8 cellular contexts compared by ENCODE assay signal in genomic region chr17:77098884-77099545, GRCh38. TPM values are rescaled to one million over a fixed set of nuclear protein-coding genes. Genes with fewer than 3 reads are reported as not detected.
A peak's percentile ranks its signal among the peaks of the same experiment; 100 is the strongest.
DNase-seq lines count a peak whose midpoint lies in the region; ATAC-seq, FAIRE-seq and TF ChIP-seq lines count a peak whose summit lies in the region.

No MANE protein-coding gene starts in this region.

- ATAC-seq in HepG2 (no peak), upper lobe of left lung (ENCODE audit: low FRiP score in 2 of 2) (peak; percentile 63 to 89)

- TF ChIP-seq CTCF in bronchial epithelial cell (IDR thresholded peaks at IDR 0.05; ENCODE audit: insufficient read depth, low read length, severe bottlenecking): no peak
- no peak for TF ChIP-seq CTCF in HepG2 (CRISPR knock-in tag; IDR thresholded peaks at IDR 0.05)
- no peak for TF ChIP-seq CTCF in upper lobe of left lung (IDR thresholded peaks at IDR 0.05)

- no TSS peak for BruUV-seq in HepG2 (replicated peaks; lab: Mats Ljungman, UMichigan)

- TF ChIP-seq POLR2A in HepG2 (IDR thresholded peaks at IDR 0.05; ENCODE audit: insufficient read depth in 1 of 2, low read depth in 2 of 2, low read length in 2 of 2) (no peak), upper lobe of left lung (IDR thresholded peaks at IDR 0.05) (peak in 1 of 4 donors; percentile 9)

- peaks cover 35% of the 10 kb centered on the region for H3K4me1 Mint-ChIP-seq in activated naive CD4-positive, alpha-beta T cell treated with anti-CD3 and anti-CD28 coated beads for 36 hours (ENCODE audit: low read depth)

- no peak overlapping the region for H3K4me2 ChIP-seq in HepG2 (ENCODE audit: low read depth, low read length)

- peak overlapping the region; percentile 27 for H3K27ac ChIP-seq in HepG2 (ENCODE audit: extremely low read length, insufficient read depth, low read length)
- peak overlapping the region; percentile 73 to 84 (median 83) for H3K27ac ChIP-seq in upper lobe of left lung

- no peaks in the 10 kb centered on the region for H4K20me1 ChIP-seq in HepG2 (ENCODE audit: insufficient read depth, low read length)

- TF ChIP-seq RAD21 in HepG2 (CRISPR knock-in tag; IDR thresholded peaks at IDR 0.05): no peak

- no peaks in the 10 kb centered on the region for H3K27me3 Mint-ChIP-seq in activated naive CD4-positive, alpha-beta T cell treated with anti-CD3 and anti-CD28 coated beads for 36 hours (ENCODE audit: low read depth)

- peaks cover 9% of the 10 kb centered on the region for H3K36me3 ChIP-seq in bronchial epithelial cell (ENCODE audit: control insufficient read depth, insufficient read depth, low read length)
- peaks cover 6 to 26% of the 10 kb centered on the region in 2 experiments; a peak in 4 of 5 replicates for H3K36me3 ChIP-seq in HepG2 (replicated peaks in 1 of 2; ENCODE audit: control insufficient read depth in 1 of 2, insufficient read depth in 2 of 2, low read length in 2 of 2)
- peaks cover 5 to 25% (median 17%) of the 10 kb centered on the region in 4 donors for H3K36me3 ChIP-seq in upper lobe of left lung

- H3K79me2 ChIP-seq in HepG2 (ENCODE audit: insufficient read depth, low read length): no peaks in the 10 kb centered on the region

- CTCF ChIA-PET in activated naive CD4-positive, alpha-beta T cell treated with anti-CD3 and anti-CD28 coated beads for 36 hours (lab: Charles Lee): interaction anchor here (0.5 to 1.8 kb wide), 4 partner anchors 11 to 397 kb away, joined by 3 to 5 read pairs (median 4); no protein-coding TSS in a partner anchor
- CTCF ChIA-PET in HepG2 (lab: Yijun Ruan, JAX; ENCODE audit: low intra/inter-chr PET ratio, low total read pairs): no interaction called here

- H3K27me3 ChIP-seq in bronchial epithelial cell (ENCODE audit: control insufficient read depth, insufficient read depth, low read length) (no peaks in the 10 kb centered on the region), HepG2 (ENCODE audit: control insufficient read depth in 1 of 2, insufficient read depth in 2 of 2, low read length in 2 of 2) (no peaks in the 10 kb centered on the region), upper lobe of left lung (no peaks in the 10 kb centered on the region)

- 66% methylated on average over 9 of the region's 9 CpGs for WGBS in HepG2 (ENCODE audit: low lambda C conversion rate)
- WGBS in upper lobe of left lung, 2 donors: 37 to 45% methylated on average over 8 to 9 of the region's 9 CpGs

- H3K36me3 Mint-ChIP-seq in activated naive CD4-positive, alpha-beta T cell treated with anti-CD3 and anti-CD28 coated beads for 36 hours (ENCODE audit: low read depth): peaks cover 33% of the 10 kb centered on the region

- H3K4me1 ChIP-seq in HepG2 (ENCODE audit: insufficient read depth, low read length) (peaks cover 64% of the 10 kb centered on the region), upper lobe of left lung (peaks cover 38 to 45% (median 39%) of the 10 kb centered on the region in 4 donors)

- H3K9ac ChIP-seq in HepG2 (ENCODE audit: insufficient read depth, low read depth, low read length): no peak overlapping the region

- intact Hi-C loops in activated naive CD4-positive, alpha-beta T cell treated with anti-CD3 and anti-CD28 coated beads for 36 hours (cut with micrococcal nuclease): loop anchor here (5.0 kb wide), 1 partner anchor 88 kb away; no protein-coding TSS in a partner anchor
- intact Hi-C loops in HepG2 (cut with micrococcal nuclease; ENCODE audit: unreplicated experiment): loop anchor here (2.0 kb wide), 1 partner anchor 50 kb away; no protein-coding TSS in a partner anchor

- no peak overlapping the region for H2AFZ ChIP-seq in HepG2 (ENCODE audit: low read length)

- in situ Hi-C loops in HepG2 (cut with HindIII; ENCODE audit: extremely low pct_ligation_motif_present, low pct_unique_long_range_greater_than_20kb): no loop called here

- POLR2A ChIA-PET in HepG2 (lab: Yijun Ruan, JAX): interaction anchor here (0.7 to 1.5 kb wide), 4 partner anchors 10 to 33 kb away, joined by 3 to 6 read pairs (median 4); no protein-coding TSS in a partner anchor

- DNase-seq in activated naive CD4-positive, alpha-beta T cell treated with anti-CD3 and anti-CD28 coated beads for 36 hours: no peak
- no peak for DNase-seq in activated naive CD4-positive, alpha-beta T cell (lab: John Stamatoyannopoulos, UW)
- DNase-seq in bronchial epithelial cell (ENCODE audit: low read depth) (peak; percentile 52), HepG2 (ENCODE audit: low spot score) (peak; percentile 57), upper lobe of left lung (peak in 1 of 2 donors; percentile 81), RCC 7860 (ENCODE audit: low spot score) (no peak), NCI-H1417 treated with DMSO at 0.1 percent for 48 hours (lab: John Stamatoyannopoulos, UW) (no peak), islet precursor cell (no peak)

- peak overlapping the region; percentile 70 for H3K27ac Mint-ChIP-seq in activated naive CD4-positive, alpha-beta T cell treated with anti-CD3 and anti-CD28 coated beads for 36 hours

- no peaks in the 10 kb centered on the region for H3K9me3 Mint-ChIP-seq in activated naive CD4-positive, alpha-beta T cell treated with anti-CD3 and anti-CD28 coated beads for 36 hours

- H3K4me3 Mint-ChIP-seq in activated naive CD4-positive, alpha-beta T cell treated with anti-CD3 and anti-CD28 coated beads for 36 hours: no peak overlapping the region

- TF ChIP-seq EP300 in HepG2 (IDR thresholded peaks at IDR 0.05; ENCODE audit: low read depth in 2 of 2, low read length in 2 of 2): peak in 1 of 2 experiments; percentile 57; a peak in 1 of 4 replicates
- TF ChIP-seq EP300 in HepG2 (CRISPR knock-in tag; IDR thresholded peaks at IDR 0.05; ENCODE audit: borderline replicate concordance): no peak
- TF ChIP-seq EP300 in upper lobe of left lung (IDR thresholded peaks at IDR 0.05): peak in 1 of 4 donors; percentile 73

- no peaks in the 10 kb centered on the region for H3K9me3 ChIP-seq in HepG2 (ENCODE audit: low read length)
- H3K9me3 ChIP-seq in upper lobe of left lung: no peaks in the 10 kb centered on the region

- no peak overlapping the region for H3K4me3 ChIP-seq in bronchial epithelial cell (ENCODE audit: low read depth, low read length)
- H3K4me3 ChIP-seq in HepG2 (replicated peaks in 1 of 3; ENCODE audit: insufficient read depth in 1 of 3, low read depth in 2 of 3, low read length in 3 of 3): no peak overlapping the region
- no peak overlapping the region for H3K4me3 ChIP-seq in upper lobe of left lung

- FAIRE-seq in bronchial epithelial cell (lab: Jason Lieb, UNC) (no peak), HepG2 (lab: Jason Lieb, UNC) (no peak), RCC 7860 (lab: Jason Lieb, UNC) (no peak)

TF ChIP-seq in HepG2, 621 proteins besides CTCF, POLR2A, EP300 and RAD21 (continues in another document):
- no peak for TF ChIP-seq ZNF274 (CRISPR knock-in tag; IDR thresholded peaks at IDR 0.05)
- no peak for TF ChIP-seq ZMAT5 (CRISPR knock-in tag; IDR thresholded peaks at IDR 0.05; ENCODE audit: borderline replicate concordance, low read depth)
- 0 out of 2 replicates have a peak, but pooled peaks have one; percentile 50 for TF ChIP-seq RNF219 (CRISPR knock-in tag; IDR thresholded peaks at IDR 0.05)
- TF ChIP-seq PHB2 (IDR thresholded peaks at IDR 0.05; ENCODE audit: partially characterized antibody): no peak
- no peak for TF ChIP-seq RFX5 (IDR thresholded peaks at IDR 0.05; ENCODE audit: low read depth, low read length)

RNA-seq across cellular contexts. Expression of gene SEC14L1, which starts 41.8 kb away (rescaled TPM):
- 10 to 100 TPM; 39.6 to 42.5 TPM for total RNA-seq in activated naive CD4-positive, alpha-beta T cell treated with anti-CD3 and anti-CD28 coated beads for 36 hours
- 21.6 and 25.3 TPM in 2 replicates for total RNA-seq in bronchial epithelial cell
- 43.9 and 62.5 TPM in 2 replicates for total RNA-seq in HepG2 (2016; rRNA removed; fragmentation: Illumina TruSeq; extraction: Trizol)
- total RNA-seq in HepG2 (2016; cell fraction: cytosol; rRNA removed; fragmentation: Illumina TruSeq; extraction: Trizol; ENCODE audit: low read depth): 22.8 and 28.1 TPM in 2 replicates
- 51.1 and 57.5 TPM in 2 replicates for total RNA-seq in HepG2 (2016; cell fraction: insoluble cytoplasmic fraction; rRNA removed; fragmentation: Illumina TruSeq; extraction: Trizol)
- 75.8 and 78.7 TPM in 2 replicates for total RNA-seq in HepG2 (2016; cell fraction: membrane; rRNA removed; fragmentation: Illumina TruSeq; extraction: Trizol)
- 34.2 and 41.8 TPM in 2 replicates for total RNA-seq in HepG2 (2016; cell fraction: nucleus; rRNA removed; fragmentation: Illumina TruSeq; extraction: Trizol)
- 26.3 and 27.0 TPM in 2 replicates for polyA plus RNA-seq in HepG2 (2011; rRNA removed)
- polyA plus RNA-seq in HepG2 (2011; cell fraction: cytosol; rRNA removed): 17.3 and 23.1 TPM in 2 replicates
- polyA plus RNA-seq in HepG2 (2011; cell fraction: nucleus; rRNA removed): 30.8 and 49.2 TPM in 2 replicates
- 37.6 and 54.7 TPM in 2 replicates for polyA plus RNA-seq in HepG2 (2012)
- polyA plus RNA-seq in HepG2 (2016; cell fraction: cytosol; fragmentation: Illumina TruSeq; extraction: Trizol; ENCODE audit: low read depth): 30.8 and 38.2 TPM in 2 replicates
- 57.4 and 67.9 TPM in 2 replicates for polyA plus RNA-seq in HepG2 (2016; cell fraction: insoluble cytoplasmic fraction; fragmentation: Illumina TruSeq; extraction: Trizol; ENCODE audit: low read depth)
- polyA plus RNA-seq in HepG2 (2016; cell fraction: membrane; fragmentation: Illumina TruSeq; extraction: Trizol; ENCODE audit: low read depth): 55.3 and 57.7 TPM in 2 replicates
- 56.1 and 65.2 TPM in 2 replicates for polyA plus RNA-seq in HepG2 (2016; cell fraction: nucleus; fragmentation: Illumina TruSeq; extraction: Trizol; ENCODE audit: insufficient read depth, low read depth)
- polyA minus RNA-seq in HepG2 (2011; rRNA and poly(A)+ RNA removed; ENCODE audit: low replicate concordance): 16.4 and 49.1 TPM in 2 replicates
- 23.7 and 34.8 TPM in 2 replicates for polyA minus RNA-seq in HepG2 (2011; cell fraction: cytosol; rRNA and poly(A)+ RNA removed)
- 29.4 and 35.6 TPM in 2 replicates for polyA minus RNA-seq in HepG2 (2011; cell fraction: nucleus; rRNA and poly(A)+ RNA removed)
- 100 to 1,000 TPM; 100 to 291 (median 145) TPM for total RNA-seq in upper lobe of left lung

Comparison
In these comparisons a context has a peak if more than half of its experiments do, and no peak if none do; other contexts are left out.
1. DNase-seq: peak in bronchial epithelial cell (single experiment) and HepG2 (single experiment); none in activated naive CD4-positive, alpha-beta T cell treated with anti-CD3 and anti-CD28 coated beads for 36 hours (single experiment), activated naive CD4-positive, alpha-beta T cell (0 of 4), RCC 7860 (single experiment), NCI-H1417 treated with DMSO at 0.1 percent for 48 hours (single experiment) and islet precursor cell (single experiment).